In the genomic region with DNA sequence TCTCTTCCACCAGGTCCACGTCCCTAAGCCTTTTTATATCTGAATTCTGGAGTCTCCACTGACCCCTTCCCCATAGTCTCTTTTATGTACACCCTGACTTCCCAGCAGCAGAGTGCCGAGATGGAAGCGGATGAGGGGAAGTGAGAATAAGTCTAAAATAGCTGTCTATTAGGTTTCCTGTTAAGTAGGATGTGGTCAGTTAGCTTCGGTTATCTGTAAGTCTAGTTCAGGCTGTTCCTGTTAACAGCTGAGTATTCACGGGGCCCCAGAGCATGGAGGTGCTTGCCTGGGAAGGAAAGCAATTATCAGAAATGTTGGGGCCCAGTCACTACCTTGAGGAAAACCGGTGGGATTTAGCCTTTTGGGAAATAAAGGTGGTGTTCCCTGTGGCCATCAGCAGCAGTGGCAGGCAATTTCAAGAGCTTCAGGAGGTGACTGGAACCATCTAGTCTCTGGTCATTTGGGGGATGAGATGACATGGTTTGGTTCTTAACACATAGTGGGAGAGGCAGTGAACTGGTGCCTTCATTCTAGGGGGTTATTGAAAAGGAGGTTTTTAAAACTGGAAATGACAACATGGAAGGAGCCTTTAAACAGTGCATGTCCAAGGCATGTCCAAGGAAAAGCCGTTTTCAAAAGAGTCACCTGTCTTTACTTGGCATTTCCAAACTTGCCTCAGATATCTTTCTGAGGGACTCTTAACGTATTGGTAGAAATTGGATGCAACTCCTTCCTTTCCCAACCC, we compare ENCODE assay signal across 8 cellular contexts. TPM values are rescaled to one million over a fixed set of nuclear protein-coding genes. Genes with fewer than 3 reads are reported as not detected.
A peak's percentile ranks its signal among the peaks of the same experiment; 100 is the strongest.
DNase-seq lines count a peak whose midpoint lies in the region; ATAC-seq and TF ChIP-seq lines count a peak whose summit lies in the region.

No MANE protein-coding gene starts in this region.

- 53% methylated on average over 8 of the region's 8 CpGs for WGBS in right cardiac atrium
- 72% methylated on average over 8 of the region's 8 CpGs for WGBS in esophagus muscularis mucosa

- peaks cover 6% of the 10 kb centered on the region for H3K4me1 ChIP-seq in right cardiac atrium (ENCODE audit: control insufficient read depth, insufficient read depth, low read length)
- H3K4me1 ChIP-seq in esophagus muscularis mucosa, result peaks cover 0 to 2% (median 0%) of the 10 kb centered on the region in 4 donors

- intact Hi-C loops in right cardiac atrium (cut with DNase I), result no loop called here
- intact Hi-C loops in esophagus muscularis mucosa (cut with DNase I), result no loop called here

- H3K27me3 ChIP-seq in right cardiac atrium (ENCODE audit: control insufficient read depth, insufficient read depth) (no peaks in the 10 kb centered on the region), esophagus muscularis mucosa (no peaks in the 10 kb centered on the region)

- no peaks in the 10 kb centered on the region for H3K36me3 ChIP-seq in esophagus muscularis mucosa

- no peak overlapping the region for H3K4me3 ChIP-seq in right cardiac atrium (ENCODE audit: low read length)
- no peak overlapping the region for H3K4me3 ChIP-seq in esophagus muscularis mucosa

- TF ChIP-seq CTCF in esophagus muscularis mucosa (IDR thresholded peaks at IDR 0.05), result no peak

- peak overlapping the region; percentile 95 for H3K4me3 Mint-ChIP-seq in T-helper 17 cell

- H3K4me1 Mint-ChIP-seq in T-helper 17 cell, result peaks cover 72% of the 10 kb centered on the region

- peaks cover 4% of the 10 kb centered on the region for H3K36me3 Mint-ChIP-seq in T-helper 17 cell (ENCODE audit: low read depth)

- no peaks in the 10 kb centered on the region for H3K27me3 Mint-ChIP-seq in T-helper 17 cell

- peak overlapping the region; percentile 36 for H3K27ac ChIP-seq in right cardiac atrium (ENCODE audit: low read length)
- no peak overlapping the region for H3K27ac ChIP-seq in esophagus muscularis mucosa (replicated peaks in 1 of 4)

- TF ChIP-seq EP300 in esophagus muscularis mucosa (IDR thresholded peaks at IDR 0.05), result no peak

- peak; percentile 27 for DNase-seq in stimulated activated CD4-positive, alpha-beta T cell treated with anti-CD3 and anti-CD28 coated beads, Interleukin-1b, Interleukin-23, amount 100 ng/mL, for 48 hours
- DNase-seq in stimulated activated CD4-positive, alpha-beta T cell treated with anti-CD3 and anti-CD28 coated beads, Interleukin-4, amount 100 ng/mL, for 4 hours, result no peak
- DNase-seq in T-helper 17 cell, result no peak
- no peak for DNase-seq in right cardiac atrium
- DNase-seq in esophagus muscularis mucosa (ENCODE audit: extremely low spot score), result no peak
- no peak for DNase-seq in NCI-H510A (lab: John Stamatoyannopoulos, UW)
- no peak for DNase-seq in middle frontal gyrus (ENCODE audit: extremely low spot score, low spot score)

- peak overlapping the region; percentile 97 for H3K27ac Mint-ChIP-seq in T-helper 17 cell

- no peak for TF ChIP-seq POLR2A in esophagus muscularis mucosa (IDR thresholded peaks at IDR 0.05; ENCODE audit: low read depth)

- no peaks in the 10 kb centered on the region for H3K9me3 ChIP-seq in T-helper 17 cell (ENCODE audit: control insufficient read depth, low read length, poor library complexity, severe bottlenecking)
- H3K9me3 ChIP-seq in right cardiac atrium (ENCODE audit: control insufficient read depth, low read length), result no peaks in the 10 kb centered on the region
- H3K9me3 ChIP-seq in esophagus muscularis mucosa, result peaks cover 0 to 3% (median 0%) of the 10 kb centered on the region in 4 donors

- ATAC-seq in HG03103 (IDR thresholded peaks at IDR 0.05; ENCODE audit: low read depth, unreplicated experiment), result peak; percentile 87
- ATAC-seq in T-helper 17 cell, result peak; percentile 85
- peak; percentile 58 to 67 for ATAC-seq in right cardiac atrium

RNA-seq across cellular contexts. Expression of gene CHST11, which starts 21.8 kb away (rescaled TPM):
- total RNA-seq in T-helper 17 cell (10 to 100 TPM; 76.6 to 78.3 TPM), right cardiac atrium (10 to 100 TPM in 2 of 4 donors, 1 to 10 TPM in 2; 7.2 to 11.8 (median 10.5) TPM), esophagus muscularis mucosa (10 to 100 TPM in 1 of 4 donors, 1 to 10 TPM in 3; 5.7 to 15.7 (median 7.1) TPM)
- polyA plus RNA-seq in right cardiac atrium, result 3.1 TPM

Comparison
In these comparisons a context has a peak if more than half of its experiments do, and no peak if none do; other contexts are left out.
1. RNA of gene CHST11, which starts 21.8 kb away (total RNA-seq): 76.6 to 78.3 TPM in T-helper 17 cell; 7.2 to 11.8 TPM in right cardiac atrium and 5.7 to 15.7 TPM in esophagus muscularis mucosa; every median in the first group is over 4 times any median in the second.
2. Peak in every context shown above with its lines, with median percentiles within 50 percentile points of each other: ATAC-seq.